In the genomic region with DNA sequence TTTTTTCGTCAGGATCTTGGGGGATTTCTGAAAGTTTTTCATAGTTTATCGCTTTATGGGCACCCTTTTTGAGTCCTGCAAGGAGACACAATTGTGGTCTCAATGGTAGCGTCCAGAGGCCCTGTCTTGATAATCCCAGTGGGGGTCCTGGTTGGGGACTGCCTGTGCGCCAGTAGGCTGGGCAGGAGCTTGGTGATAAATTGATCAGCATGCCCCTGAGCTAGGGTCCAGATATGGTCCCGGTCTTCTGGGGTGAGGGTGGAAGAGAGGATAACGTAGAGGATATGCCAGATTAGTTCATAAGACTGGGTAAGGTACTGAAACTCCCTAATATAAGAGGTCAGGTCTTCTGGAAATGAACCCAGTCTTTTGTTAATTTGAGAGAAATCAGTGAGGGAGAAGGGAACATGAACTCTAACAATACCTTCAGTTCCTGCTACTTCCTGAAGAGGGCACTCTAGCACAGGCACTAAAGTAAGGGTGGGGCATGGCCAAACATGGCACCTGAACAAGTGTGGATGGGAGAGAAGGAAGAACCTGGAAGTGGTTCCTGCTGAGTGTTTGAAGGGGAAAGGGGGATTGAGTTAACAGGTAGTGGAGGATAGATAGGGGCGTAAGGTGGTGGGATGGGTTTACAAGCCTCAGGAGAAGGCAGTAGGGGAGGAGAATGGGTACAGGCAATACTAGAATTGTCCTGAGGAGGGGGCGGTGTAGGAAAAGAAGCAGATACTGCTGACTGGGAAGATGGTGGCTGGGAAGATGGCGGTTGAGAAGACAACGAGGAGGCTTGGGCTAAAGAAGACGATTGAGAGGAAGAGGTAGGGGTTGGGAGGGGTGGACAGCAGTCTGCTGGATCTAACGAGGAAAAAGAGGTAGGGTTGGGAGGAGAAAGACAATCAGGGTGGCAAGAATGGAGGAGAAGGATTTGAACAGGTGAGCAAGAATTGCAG, we compare ENCODE assay signal across 1 cellular context.
A peak's percentile ranks its signal among the peaks of the same experiment; 100 is the strongest.
TF ChIP-seq lines count a peak whose summit lies in the region.

No MANE protein-coding gene starts in this region.

TF ChIP-seq in K562, 482 proteins besides CTCF, POLR2A, EP300 and RAD21 (continued from another document):
- TF ChIP-seq, protein P1, sequence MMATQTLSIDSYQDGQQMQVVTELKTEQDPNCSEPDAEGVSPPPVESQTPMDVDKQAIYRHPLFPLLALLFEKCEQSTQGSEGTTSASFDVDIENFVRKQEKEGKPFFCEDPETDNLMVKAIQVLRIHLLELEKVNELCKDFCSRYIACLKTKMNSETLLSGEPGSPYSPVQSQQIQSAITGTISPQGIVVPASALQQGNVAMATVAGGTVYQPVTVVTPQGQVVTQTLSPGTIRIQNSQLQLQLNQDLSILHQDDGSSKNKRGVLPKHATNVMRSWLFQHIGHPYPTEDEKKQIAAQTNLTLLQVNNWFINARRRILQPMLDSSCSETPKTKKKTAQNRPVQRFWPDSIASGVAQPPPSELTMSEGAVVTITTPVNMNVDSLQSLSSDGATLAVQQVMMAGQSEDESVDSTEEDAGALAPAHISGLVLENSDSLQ (IDR thresholded peaks at IDR 0.05) = peak; percentile 29; the same call in 1 of the 2 replicates
- TF ChIP-seq, protein P2, sequence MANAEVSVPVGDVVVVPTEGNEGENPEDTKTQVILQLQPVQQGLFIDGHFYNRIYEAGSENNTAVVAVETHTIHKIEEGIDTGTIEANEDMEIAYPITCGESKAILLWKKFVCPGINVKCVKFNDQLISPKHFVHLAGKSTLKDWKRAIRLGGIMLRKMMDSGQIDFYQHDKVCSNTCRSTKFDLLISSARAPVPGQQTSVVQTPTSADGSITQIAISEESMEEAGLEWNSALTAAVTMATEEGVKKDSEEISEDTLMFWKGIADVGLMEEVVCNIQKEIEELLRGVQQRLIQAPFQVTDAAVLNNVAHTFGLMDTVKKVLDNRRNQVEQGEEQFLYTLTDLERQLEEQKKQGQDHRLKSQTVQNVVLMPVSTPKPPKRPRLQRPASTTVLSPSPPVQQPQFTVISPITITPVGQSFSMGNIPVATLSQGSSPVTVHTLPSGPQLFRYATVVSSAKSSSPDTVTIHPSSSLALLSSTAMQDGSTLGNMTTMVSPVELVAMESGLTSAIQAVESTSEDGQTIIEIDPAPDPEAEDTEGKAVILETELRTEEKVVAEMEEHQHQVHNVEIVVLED (CRISPR knock-in tag; IDR thresholded peaks at IDR 0.05) = no peak
- TF ChIP-seq, protein P3, sequence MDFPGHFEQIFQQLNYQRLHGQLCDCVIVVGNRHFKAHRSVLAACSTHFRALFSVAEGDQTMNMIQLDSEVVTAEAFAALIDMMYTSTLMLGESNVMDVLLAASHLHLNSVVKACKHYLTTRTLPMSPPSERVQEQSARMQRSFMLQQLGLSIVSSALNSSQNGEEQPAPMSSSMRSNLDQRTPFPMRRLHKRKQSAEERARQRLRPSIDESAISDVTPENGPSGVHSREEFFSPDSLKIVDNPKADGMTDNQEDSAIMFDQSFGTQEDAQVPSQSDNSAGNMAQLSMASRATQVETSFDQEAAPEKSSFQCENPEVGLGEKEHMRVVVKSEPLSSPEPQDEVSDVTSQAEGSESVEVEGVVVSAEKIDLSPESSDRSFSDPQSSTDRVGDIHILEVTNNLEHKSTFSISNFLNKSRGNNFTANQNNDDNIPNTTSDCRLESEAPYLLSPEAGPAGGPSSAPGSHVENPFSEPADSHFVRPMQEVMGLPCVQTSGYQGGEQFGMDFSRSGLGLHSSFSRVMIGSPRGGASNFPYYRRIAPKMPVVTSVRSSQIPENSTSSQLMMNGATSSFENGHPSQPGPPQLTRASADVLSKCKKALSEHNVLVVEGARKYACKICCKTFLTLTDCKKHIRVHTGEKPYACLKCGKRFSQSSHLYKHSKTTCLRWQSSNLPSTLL (IDR thresholded peaks at IDR 0.05) = 0 out of 2 replicates have a peak, but pooled peaks have one; percentile 61
- TF ChIP-seq, protein P4, sequence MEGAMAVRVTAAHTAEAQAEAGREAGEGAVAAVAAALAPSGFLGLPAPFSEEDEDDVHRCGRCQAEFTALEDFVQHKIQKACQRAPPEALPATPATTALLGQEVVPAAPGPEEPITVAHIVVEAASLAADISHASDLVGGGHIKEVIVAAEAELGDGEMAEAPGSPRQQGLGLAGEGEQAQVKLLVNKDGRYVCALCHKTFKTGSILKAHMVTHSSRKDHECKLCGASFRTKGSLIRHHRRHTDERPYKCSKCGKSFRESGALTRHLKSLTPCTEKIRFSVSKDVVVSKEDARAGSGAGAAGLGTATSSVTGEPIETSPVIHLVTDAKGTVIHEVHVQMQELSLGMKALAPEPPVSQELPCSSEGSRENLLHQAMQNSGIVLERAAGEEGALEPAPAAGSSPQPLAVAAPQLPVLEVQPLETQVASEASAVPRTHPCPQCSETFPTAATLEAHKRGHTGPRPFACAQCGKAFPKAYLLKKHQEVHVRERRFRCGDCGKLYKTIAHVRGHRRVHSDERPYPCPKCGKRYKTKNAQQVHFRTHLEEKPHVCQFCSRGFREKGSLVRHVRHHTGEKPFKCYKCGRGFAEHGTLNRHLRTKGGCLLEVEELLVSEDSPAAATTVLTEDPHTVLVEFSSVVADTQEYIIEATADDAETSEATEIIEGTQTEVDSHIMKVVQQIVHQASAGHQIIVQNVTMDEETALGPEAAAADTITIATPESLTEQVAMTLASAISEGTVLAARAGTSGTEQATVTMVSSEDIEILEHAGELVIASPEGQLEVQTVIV (CRISPR knock-in tag; IDR thresholded peaks at IDR 0.05; ENCODE audit: borderline replicate concordance) = peak; percentile 16; the same call in 1 of the 2 replicates
- TF ChIP-seq PHB2 (IDR thresholded peaks at IDR 0.05; ENCODE audit: low read depth) = peak; percentile 48; the same call in 1 of the 2 replicates
- peak; percentile 39 for TF ChIP-seq ASH1L (IDR thresholded peaks at IDR 0.05; ENCODE audit: borderline replicate concordance, low read depth, partially characterized antibody)
- TF ChIP-seq, protein P5, sequence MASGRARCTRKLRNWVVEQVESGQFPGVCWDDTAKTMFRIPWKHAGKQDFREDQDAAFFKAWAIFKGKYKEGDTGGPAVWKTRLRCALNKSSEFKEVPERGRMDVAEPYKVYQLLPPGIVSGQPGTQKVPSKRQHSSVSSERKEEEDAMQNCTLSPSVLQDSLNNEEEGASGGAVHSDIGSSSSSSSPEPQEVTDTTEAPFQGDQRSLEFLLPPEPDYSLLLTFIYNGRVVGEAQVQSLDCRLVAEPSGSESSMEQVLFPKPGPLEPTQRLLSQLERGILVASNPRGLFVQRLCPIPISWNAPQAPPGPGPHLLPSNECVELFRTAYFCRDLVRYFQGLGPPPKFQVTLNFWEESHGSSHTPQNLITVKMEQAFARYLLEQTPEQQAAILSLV (tag; IDR thresholded peaks at IDR 0.05) = peak; percentile 92
- TF ChIP-seq, protein P6, sequence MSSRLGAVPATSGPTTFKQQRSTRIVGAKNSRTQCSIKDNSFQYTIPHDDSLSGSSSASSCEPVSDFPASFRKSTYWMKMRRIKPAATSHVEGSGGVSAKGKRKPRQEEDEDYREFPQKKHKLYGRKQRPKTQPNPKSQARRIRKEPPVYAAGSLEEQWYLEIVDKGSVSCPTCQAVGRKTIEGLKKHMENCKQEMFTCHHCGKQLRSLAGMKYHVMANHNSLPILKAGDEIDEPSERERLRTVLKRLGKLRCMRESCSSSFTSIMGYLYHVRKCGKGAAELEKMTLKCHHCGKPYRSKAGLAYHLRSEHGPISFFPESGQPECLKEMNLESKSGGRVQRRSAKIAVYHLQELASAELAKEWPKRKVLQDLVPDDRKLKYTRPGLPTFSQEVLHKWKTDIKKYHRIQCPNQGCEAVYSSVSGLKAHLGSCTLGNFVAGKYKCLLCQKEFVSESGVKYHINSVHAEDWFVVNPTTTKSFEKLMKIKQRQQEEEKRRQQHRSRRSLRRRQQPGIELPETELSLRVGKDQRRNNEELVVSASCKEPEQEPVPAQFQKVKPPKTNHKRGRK (tag; IDR thresholded peaks at IDR 0.05) = peak; percentile 59
